Comparison of ENCODE assay signal across 29 cellular contexts in genomic region chr2:115412501-115412900, GRCh38.
"Had no signal": no experiment of that assay in that cellular context is flagged by ENCODE, and none has a peak within 500 bp of the region (broad histone marks: within the 10 kb centered on the region; RNA-seq: fewer than 3 reads in every experiment).

No MANE protein-coding gene starts in this region.

- H3K27me3 ChIP-seq: body of pancreas, cardiac muscle cell had no signal

- ATAC-seq: activated T-helper 17 cell treated with anti-CD3 and anti-CD28 coated beads, Interleukin-2, amount 50 U/mL, for 72 hours; body of pancreas; K562; Right ventricle myocardium inferior; T-cell had no signal

- H3K4me3 ChIP-seq: body of pancreas, cardiac muscle cell, K562, SK-N-MC had no signal

- H3K27ac Mint-ChIP-seq: activated CD4-positive, alpha-beta memory T cell treated with anti-CD3 and anti-CD28 coated beads, Interleukin-2, amount 10 ng/mL, durations not matched to agents 7 days and 5 days; activated naive CD4-positive, alpha-beta T cell treated with anti-CD3 and anti-CD28 coated beads for 36 hours; activated naive CD8-positive, alpha-beta T cell; activated T-helper 17 cell treated with anti-CD3 and anti-CD28 coated beads, Interleukin-2, amount 50 U/mL, for 72 hours; T-cell had no signal

- H3K4me3 Mint-ChIP-seq: activated CD4-positive, alpha-beta memory T cell treated with anti-CD3 and anti-CD28 coated beads, Interleukin-2, amount 10 ng/mL, durations not matched to agents 7 days and 5 days; activated naive CD4-positive, alpha-beta T cell treated with anti-CD3 and anti-CD28 coated beads for 36 hours; activated naive CD8-positive, alpha-beta T cell; activated T-helper 17 cell treated with anti-CD3 and anti-CD28 coated beads, Interleukin-2, amount 50 U/mL, for 72 hours; T-cell had no signal

- H3K36me3 Mint-ChIP-seq: activated naive CD8-positive, alpha-beta T cell; T-cell had no signal

- H3K9me3 ChIP-seq: body of pancreas had no signal

- H3K27me3 Mint-ChIP-seq: activated CD4-positive, alpha-beta memory T cell treated with anti-CD3 and anti-CD28 coated beads, Interleukin-2, amount 10 ng/mL, durations not matched to agents 7 days and 5 days; activated naive CD8-positive, alpha-beta T cell; activated T-helper 17 cell treated with anti-CD3 and anti-CD28 coated beads, Interleukin-2, amount 50 U/mL, for 72 hours; T-cell had no signal

- H3K27ac ChIP-seq: body of pancreas, cardiac muscle cell, SK-N-MC, VCaP had no signal

- DNase-seq: activated CD4-positive, alpha-beta memory T cell treated with anti-CD3 and anti-CD28 coated beads, Interleukin-2, amount 10 ng/mL, durations not matched to agents 7 days and 5 days; activated CD4-positive, alpha-beta T cell treated with anti-CD3 and anti-CD28 coated beads, Interleukin-2, amount 50 U/mL, for 1 hour; activated CD4-positive, CD25-positive, alpha-beta regulatory T cell; activated gamma-delta T cell; activated naive CD4-positive, alpha-beta T cell treated with anti-CD3 and anti-CD28 coated beads for 36 hours; activated T-cell treated with anti-CD3 and anti-CD28 coated beads for 4 hours; activated T-cell treated with anti-CD3 and anti-CD28 coated beads, Interleukin-2, amount 50 U/mL, for 48 hours; anterior cingulate cortex; body of pancreas; Karpas-422; NCI-H1105 treated with DMSO at 0.1 percent for 48 hours; NCI-H1436 treated with DMSO at 0.1 percent for 48 hours; NCI-H187 treated with DMSO at 0.1 percent for 48 hours; NCI-H2107; NCI-H2171 treated with DMSO at 0.1 percent for 48 hours; NCI-H345; NCI-H510A treated with DMSO at 0.1 percent for 48 hours; NCI-H69; NK-92 treated with Interleukin-12 subunit alpha and Interleukin-12 subunit beta, amount 100 ng/mL, for 24 hours; T-cell; T-helper 2 cell; T1000 had no signal

- H3K4me1 Mint-ChIP-seq: activated CD4-positive, alpha-beta memory T cell treated with anti-CD3 and anti-CD28 coated beads, Interleukin-2, amount 10 ng/mL, durations not matched to agents 7 days and 5 days; activated T-helper 17 cell treated with anti-CD3 and anti-CD28 coated beads, Interleukin-2, amount 50 U/mL, for 72 hours; T-cell had no signal

- H3K36me3 ChIP-seq: cardiac muscle cell had no signal
